In the genomic region with DNA sequence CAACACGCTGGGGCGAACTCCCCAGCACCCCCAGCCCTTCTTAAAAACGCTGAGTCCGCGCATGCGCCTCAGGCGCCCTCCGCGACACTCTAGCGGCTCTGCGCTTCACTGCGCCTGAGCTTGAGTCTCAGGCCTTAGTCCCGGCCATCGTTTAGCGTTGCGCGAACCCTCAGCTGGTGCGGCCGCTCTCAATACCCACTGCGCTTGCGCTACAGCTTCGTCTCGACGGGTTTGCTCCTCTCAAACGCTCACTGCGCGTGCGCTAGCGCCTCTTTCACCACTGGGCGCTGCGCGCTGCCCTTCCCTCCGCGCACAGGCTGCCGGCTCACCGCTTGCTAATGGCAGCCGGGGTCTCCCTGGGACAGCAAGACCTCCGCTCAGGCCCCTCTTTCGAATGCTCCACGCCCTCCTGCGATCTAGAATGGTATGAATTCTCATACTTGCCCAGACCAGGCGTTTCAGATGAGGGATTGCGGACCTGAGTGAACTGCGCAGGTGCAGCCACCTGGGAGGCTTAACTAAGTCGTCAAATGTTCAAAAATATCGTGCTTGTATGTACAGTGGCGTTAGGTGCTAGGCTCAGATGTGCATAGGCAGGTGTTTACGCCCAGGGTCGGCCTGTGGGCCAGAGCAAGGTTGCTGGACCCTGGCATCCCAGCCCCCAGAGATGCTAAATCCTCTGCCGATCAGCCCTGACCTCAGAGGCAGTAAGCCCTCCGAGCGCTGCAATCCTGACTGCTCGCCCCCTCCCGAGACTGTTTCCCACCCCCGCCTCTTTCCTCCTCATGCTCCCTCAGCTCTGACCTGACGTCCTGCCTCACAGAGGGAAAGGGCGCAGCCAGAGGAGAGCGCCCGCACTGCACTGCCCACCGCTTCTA, we compare ENCODE assay signal across 1 cellular context.
TF ChIP-seq lines count a peak whose summit lies in the region.

A gene with protein sequence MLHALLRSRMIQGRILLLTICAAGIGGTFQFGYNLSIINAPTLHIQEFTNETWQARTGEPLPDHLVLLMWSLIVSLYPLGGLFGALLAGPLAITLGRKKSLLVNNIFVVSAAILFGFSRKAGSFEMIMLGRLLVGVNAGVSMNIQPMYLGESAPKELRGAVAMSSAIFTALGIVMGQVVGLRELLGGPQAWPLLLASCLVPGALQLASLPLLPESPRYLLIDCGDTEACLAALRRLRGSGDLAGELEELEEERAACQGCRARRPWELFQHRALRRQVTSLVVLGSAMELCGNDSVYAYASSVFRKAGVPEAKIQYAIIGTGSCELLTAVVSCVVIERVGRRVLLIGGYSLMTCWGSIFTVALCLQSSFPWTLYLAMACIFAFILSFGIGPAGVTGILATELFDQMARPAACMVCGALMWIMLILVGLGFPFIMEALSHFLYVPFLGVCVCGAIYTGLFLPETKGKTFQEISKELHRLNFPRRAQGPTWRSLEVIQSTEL (plus strand): TSS at position 270 of the 878 bp plus-strand sequence. CDS start 125 bp downstream, at position 395.

TF ChIP-seq in K562, 482 proteins besides CTCF, POLR2A, EP300 and RAD21 (continued from another document and continues in another):
- TF ChIP-seq, protein P1, sequence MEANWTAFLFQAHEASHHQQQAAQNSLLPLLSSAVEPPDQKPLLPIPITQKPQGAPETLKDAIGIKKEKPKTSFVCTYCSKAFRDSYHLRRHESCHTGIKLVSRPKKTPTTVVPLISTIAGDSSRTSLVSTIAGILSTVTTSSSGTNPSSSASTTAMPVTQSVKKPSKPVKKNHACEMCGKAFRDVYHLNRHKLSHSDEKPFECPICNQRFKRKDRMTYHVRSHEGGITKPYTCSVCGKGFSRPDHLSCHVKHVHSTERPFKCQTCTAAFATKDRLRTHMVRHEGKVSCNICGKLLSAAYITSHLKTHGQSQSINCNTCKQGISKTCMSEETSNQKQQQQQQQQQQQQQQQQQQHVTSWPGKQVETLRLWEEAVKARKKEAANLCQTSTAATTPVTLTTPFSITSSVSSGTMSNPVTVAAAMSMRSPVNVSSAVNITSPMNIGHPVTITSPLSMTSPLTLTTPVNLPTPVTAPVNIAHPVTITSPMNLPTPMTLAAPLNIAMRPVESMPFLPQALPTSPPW (CRISPR knock-in tag; IDR thresholded peaks at IDR 0.05) = peak; percentile 6; the same call in 1 of the 2 replicates
- TF ChIP-seq, protein P2, sequence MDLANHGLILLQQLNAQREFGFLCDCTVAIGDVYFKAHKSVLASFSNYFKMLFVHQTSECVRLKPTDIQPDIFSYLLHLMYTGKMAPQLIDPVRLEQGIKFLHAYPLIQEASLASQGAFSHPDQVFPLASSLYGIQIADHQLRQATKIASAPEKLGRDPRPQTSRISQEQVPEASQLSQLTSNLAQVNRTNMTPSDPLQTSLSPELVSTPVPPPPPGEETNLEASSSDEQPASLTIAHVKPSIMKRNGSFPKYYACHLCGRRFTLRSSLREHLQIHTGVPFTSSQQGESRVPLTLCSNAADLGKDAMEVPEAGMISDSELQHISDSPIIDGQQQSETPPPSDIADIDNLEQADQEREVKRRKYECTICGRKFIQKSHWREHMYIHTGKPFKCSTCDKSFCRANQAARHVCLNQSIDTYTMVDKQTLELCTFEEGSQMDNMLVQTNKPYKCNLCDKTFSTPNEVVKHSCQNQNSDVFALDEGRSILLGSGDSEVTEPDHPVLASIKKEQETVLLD (IDR thresholded peaks at IDR 0.05) = peak; percentile 99
- TF ChIP-seq, protein P3, sequence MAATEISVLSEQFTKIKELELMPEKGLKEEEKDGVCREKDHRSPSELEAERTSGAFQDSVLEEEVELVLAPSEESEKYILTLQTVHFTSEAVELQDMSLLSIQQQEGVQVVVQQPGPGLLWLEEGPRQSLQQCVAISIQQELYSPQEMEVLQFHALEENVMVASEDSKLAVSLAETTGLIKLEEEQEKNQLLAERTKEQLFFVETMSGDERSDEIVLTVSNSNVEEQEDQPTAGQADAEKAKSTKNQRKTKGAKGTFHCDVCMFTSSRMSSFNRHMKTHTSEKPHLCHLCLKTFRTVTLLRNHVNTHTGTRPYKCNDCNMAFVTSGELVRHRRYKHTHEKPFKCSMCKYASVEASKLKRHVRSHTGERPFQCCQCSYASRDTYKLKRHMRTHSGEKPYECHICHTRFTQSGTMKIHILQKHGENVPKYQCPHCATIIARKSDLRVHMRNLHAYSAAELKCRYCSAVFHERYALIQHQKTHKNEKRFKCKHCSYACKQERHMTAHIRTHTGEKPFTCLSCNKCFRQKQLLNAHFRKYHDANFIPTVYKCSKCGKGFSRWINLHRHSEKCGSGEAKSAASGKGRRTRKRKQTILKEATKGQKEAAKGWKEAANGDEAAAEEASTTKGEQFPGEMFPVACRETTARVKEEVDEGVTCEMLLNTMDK (IDR thresholded peaks at IDR 0.05; ENCODE audit: borderline replicate concordance, insufficient read depth, low read depth, low read length, poor library complexity, severe bottlenecking) = peak; percentile 89
- TF ChIP-seq MCM7 (IDR thresholded peaks at IDR 0.05) (no peak), HLTF (IDR thresholded peaks at IDR 0.05) (no peak), CHCHD3 (CRISPR knock-in tag; IDR thresholded peaks at IDR 0.05) (no peak), KDM2B (CRISPR knock-in tag; IDR thresholded peaks at IDR 0.05) (peak; percentile 89; the same call in 1 of the 2 replicates), TBP (optimal IDR thresholded peaks at IDR 0.05; ENCODE audit: low read depth, low read length) (peak; percentile 63), JUND (IDR thresholded peaks at IDR 0.05; ENCODE audit: borderline replicate concordance, low read depth, low read length) (0 out of 2 replicates have a peak, but pooled peaks have one; percentile 5), JUND (tag; IDR thresholded peaks at IDR 0.05; ENCODE audit: borderline replicate concordance, low read depth, low read length) (no peak), KDM5B (IDR thresholded peaks at IDR 0.05; ENCODE audit: insufficient replicate concordance, low read depth, low read length) (peak; percentile 64), GABPB1 (CRISPR knock-in tag; IDR thresholded peaks at IDR 0.05) (peak; percentile 40; the same call in 1 of the 2 replicates), CREB1 (IDR thresholded peaks at IDR 0.05) (no peak), CREB1 (CRISPR knock-in tag; IDR thresholded peaks at IDR 0.05) (peak; percentile 46; the same call in 1 of the 2 replicates), FOXM1 (IDR thresholded peaks at IDR 0.05; ENCODE audit: low read depth) (no peak), FOXM1 (CRISPR knock-in tag; IDR thresholded peaks at IDR 0.05; ENCODE audit: low read depth) (no peak), LCOR (CRISPR knock-in tag; IDR thresholded peaks at IDR 0.05) (0 out of 2 replicates have a peak, but pooled peaks have one; percentile 42), CTBP1 (IDR thresholded peaks at IDR 0.05; ENCODE audit: borderline replicate concordance) (0 out of 2 replicates have a peak, but pooled peaks have one; percentile 19), ZFX (CRISPR knock-in tag; IDR thresholded peaks at IDR 0.05) (peak; percentile 63), C11orf30 (IDR thresholded peaks at IDR 0.05; ENCODE audit: low read depth) (peak; percentile 62), TAF1 (IDR thresholded peaks at IDR 0.05; ENCODE audit: control insufficient read depth, extremely low read depth, insufficient read depth, low read length, severe bottlenecking) (peak; percentile 37), RCOR1 (IDR thresholded peaks at IDR 0.05; ENCODE audit: borderline replicate concordance in 1 of 2, low read depth in 2 of 2, low read length in 2 of 2) (0 out of 4 replicates have a peak, but pooled peaks of 1 of the 2 experiments have one; percentile 27), PHF8 (IDR thresholded peaks at IDR 0.05; ENCODE audit: borderline replicate concordance, low read length) (peak; percentile 85), ETV1 (tag; conservative IDR thresholded peaks at IDR 0.05; ENCODE audit: low read depth) (no peak), CREM (IDR thresholded peaks at IDR 0.05; ENCODE audit: low read depth) (peak; percentile 22; the same call in 1 of the 2 replicates), ZNF3 (CRISPR knock-in tag; IDR thresholded peaks at IDR 0.05) (no peak), RBFOX2 (IDR thresholded peaks at IDR 0.05; ENCODE audit: low read depth, low read length) (peak; percentile 82)
- TF ChIP-seq, protein P4, sequence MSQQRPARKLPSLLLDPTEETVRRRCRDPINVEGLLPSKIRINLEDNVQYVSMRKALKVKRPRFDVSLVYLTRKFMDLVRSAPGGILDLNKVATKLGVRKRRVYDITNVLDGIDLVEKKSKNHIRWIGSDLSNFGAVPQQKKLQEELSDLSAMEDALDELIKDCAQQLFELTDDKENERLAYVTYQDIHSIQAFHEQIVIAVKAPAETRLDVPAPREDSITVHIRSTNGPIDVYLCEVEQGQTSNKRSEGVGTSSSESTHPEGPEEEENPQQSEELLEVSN (IDR thresholded peaks at IDR 0.05; ENCODE audit: borderline replicate concordance in 1 of 2, extremely low read depth in 1 of 2, insufficient read depth in 1 of 2, insufficient read length in 1 of 2, low read depth in 1 of 2, low read length in 1 of 2, poor library complexity in 1 of 2, severe bottlenecking in 1 of 2) = peak; percentile 39 to 58
- TF ChIP-seq, protein P5, sequence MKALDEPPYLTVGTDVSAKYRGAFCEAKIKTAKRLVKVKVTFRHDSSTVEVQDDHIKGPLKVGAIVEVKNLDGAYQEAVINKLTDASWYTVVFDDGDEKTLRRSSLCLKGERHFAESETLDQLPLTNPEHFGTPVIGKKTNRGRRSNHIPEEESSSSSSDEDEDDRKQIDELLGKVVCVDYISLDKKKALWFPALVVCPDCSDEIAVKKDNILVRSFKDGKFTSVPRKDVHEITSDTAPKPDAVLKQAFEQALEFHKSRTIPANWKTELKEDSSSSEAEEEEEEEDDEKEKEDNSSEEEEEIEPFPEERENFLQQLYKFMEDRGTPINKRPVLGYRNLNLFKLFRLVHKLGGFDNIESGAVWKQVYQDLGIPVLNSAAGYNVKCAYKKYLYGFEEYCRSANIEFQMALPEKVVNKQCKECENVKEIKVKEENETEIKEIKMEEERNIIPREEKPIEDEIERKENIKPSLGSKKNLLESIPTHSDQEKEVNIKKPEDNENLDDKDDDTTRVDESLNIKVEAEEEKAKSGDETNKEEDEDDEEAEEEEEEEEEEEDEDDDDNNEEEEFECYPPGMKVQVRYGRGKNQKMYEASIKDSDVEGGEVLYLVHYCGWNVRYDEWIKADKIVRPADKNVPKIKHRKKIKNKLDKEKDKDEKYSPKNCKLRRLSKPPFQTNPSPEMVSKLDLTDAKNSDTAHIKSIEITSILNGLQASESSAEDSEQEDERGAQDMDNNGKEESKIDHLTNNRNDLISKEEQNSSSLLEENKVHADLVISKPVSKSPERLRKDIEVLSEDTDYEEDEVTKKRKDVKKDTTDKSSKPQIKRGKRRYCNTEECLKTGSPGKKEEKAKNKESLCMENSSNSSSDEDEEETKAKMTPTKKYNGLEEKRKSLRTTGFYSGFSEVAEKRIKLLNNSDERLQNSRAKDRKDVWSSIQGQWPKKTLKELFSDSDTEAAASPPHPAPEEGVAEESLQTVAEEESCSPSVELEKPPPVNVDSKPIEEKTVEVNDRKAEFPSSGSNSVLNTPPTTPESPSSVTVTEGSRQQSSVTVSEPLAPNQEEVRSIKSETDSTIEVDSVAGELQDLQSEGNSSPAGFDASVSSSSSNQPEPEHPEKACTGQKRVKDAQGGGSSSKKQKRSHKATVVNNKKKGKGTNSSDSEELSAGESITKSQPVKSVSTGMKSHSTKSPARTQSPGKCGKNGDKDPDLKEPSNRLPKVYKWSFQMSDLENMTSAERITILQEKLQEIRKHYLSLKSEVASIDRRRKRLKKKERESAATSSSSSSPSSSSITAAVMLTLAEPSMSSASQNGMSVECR (CRISPR knock-in tag; IDR thresholded peaks at IDR 0.05) = 0 out of 2 replicates have a peak, but pooled peaks have one; percentile 50
- TF ChIP-seq, protein P6, sequence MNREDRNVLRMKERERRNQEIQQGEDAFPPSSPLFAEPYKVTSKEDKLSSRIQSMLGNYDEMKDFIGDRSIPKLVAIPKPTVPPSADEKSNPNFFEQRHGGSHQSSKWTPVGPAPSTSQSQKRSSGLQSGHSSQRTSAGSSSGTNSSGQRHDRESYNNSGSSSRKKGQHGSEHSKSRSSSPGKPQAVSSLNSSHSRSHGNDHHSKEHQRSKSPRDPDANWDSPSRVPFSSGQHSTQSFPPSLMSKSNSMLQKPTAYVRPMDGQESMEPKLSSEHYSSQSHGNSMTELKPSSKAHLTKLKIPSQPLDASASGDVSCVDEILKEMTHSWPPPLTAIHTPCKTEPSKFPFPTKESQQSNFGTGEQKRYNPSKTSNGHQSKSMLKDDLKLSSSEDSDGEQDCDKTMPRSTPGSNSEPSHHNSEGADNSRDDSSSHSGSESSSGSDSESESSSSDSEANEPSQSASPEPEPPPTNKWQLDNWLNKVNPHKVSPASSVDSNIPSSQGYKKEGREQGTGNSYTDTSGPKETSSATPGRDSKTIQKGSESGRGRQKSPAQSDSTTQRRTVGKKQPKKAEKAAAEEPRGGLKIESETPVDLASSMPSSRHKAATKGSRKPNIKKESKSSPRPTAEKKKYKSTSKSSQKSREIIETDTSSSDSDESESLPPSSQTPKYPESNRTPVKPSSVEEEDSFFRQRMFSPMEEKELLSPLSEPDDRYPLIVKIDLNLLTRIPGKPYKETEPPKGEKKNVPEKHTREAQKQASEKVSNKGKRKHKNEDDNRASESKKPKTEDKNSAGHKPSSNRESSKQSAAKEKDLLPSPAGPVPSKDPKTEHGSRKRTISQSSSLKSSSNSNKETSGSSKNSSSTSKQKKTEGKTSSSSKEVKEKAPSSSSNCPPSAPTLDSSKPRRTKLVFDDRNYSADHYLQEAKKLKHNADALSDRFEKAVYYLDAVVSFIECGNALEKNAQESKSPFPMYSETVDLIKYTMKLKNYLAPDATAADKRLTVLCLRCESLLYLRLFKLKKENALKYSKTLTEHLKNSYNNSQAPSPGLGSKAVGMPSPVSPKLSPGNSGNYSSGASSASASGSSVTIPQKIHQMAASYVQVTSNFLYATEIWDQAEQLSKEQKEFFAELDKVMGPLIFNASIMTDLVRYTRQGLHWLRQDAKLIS (CRISPR knock-in tag; IDR thresholded peaks at IDR 0.05) = 0 out of 2 replicates have a peak, but pooled peaks have one; percentile 38
